Comparison of ENCODE assay signal across 27 cellular contexts in genomic region chr6:44699851-44700250, GRCh38.
DNase-seq lines count a peak whose midpoint lies in the region; ATAC-seq, FAIRE-seq and TF ChIP-seq lines count a peak whose summit lies in the region.
"Had no signal": no experiment of that assay in that cellular context is flagged by ENCODE, and none has a peak within 500 bp of the region (broad histone marks: within the 10 kb centered on the region; RNA-seq: fewer than 3 reads in every experiment).

No MANE protein-coding gene starts in this region.

- 7% methylated on average over 2 of the region's 2 CpGs for WGBS in mammary epithelial cell (ENCODE audit: low coverage, missing lambda C conversion rate)
- 85 to 91% (median 86%) methylated on average over 2 of the region's 2 CpGs for WGBS in ovary, 3 donors

- intact Hi-C loops in mammary epithelial cell (cut with micrococcal nuclease) (no loop called here), kidney (cut with DNase I) (no loop called here), ovary (cut with DNase I) (no loop called here)

- DNase-seq in GM03348 (ENCODE audit: low spot score), result peak; percentile 30
- peak; percentile 66 for DNase-seq in mammary epithelial cell
- peak; percentile 48 for DNase-seq in urothelium cell line (ENCODE audit: low spot score)
- no peak for DNase-seq in kidney
- DNase-seq in natural killer cell treated with Interleukin-12 subunit alpha and Interleukin-12 subunit beta and Interleukin-15 and Interleukin-18, amount 100 ng/mL, for 72 hours (ENCODE audit: low spot score), result no peak
- no peak for DNase-seq in ovary
- DNase-seq: AML-193; CD4-positive, alpha-beta T cell; COR-L47; DMS53; GDM1; Karpas-422; MV-4-11; NCI-H1105; NCI-H1436 treated with DMSO at 0.1 percent for 48 hours; NCI-H187 treated with DMSO at 0.1 percent for 48 hours; NCI-H2171 treated with DMSO at 0.1 percent for 48 hours; NCI-H524 treated with DMSO at 0.1 percent for 48 hours; NCI-H774; PC-3 had no signal

- H3K4me2 ChIP-seq in OCI-LY3 (ENCODE audit: low read length) (peak overlapping the region; percentile 69), mammary epithelial cell (ENCODE audit: insufficient read depth, low read depth, low read length) (no peak overlapping the region)
- H3K4me2 ChIP-seq: BLaER1 treated with 17β-estradiol and CSF1 and Interleukin-3, amounts not matched to agents 10 nM and 100 nM had no signal

- in situ Hi-C loops in mammary epithelial cell (cut with MboI; ENCODE audit: low sequenced_read_pairs in 2 of 2), result no loop called here

- no peaks in the 10 kb centered on the region for H3K9me3 Mint-ChIP-seq in natural killer cell treated with Interleukin-12 subunit alpha and Interleukin-12 subunit beta and Interleukin-15 and Interleukin-18, amount 100 ng/mL, for 72 hours
- H3K9me3 Mint-ChIP-seq: CD4-positive, alpha-beta T cell had no signal

- H3K9me3 ChIP-seq in OCI-LY3 (ENCODE audit: insufficient read depth, low read length) (no peaks in the 10 kb centered on the region), mammary epithelial cell (replicated peaks; ENCODE audit: insufficient read depth, low read length) (no peaks in the 10 kb centered on the region), kidney (ENCODE audit: control insufficient read depth in 1 of 2, low read length in 2 of 2) (no peaks in the 10 kb centered on the region), ovary (no peaks in the 10 kb centered on the region)
- H3K9me3 ChIP-seq: BLaER1 treated with 17β-estradiol and CSF1 and Interleukin-3, amounts not matched to agents 10 nM and 100 nM; SJSA1 had no signal

- peaks cover 0 to 24% of the 10 kb centered on the region in 2 donors for H3K4me1 Mint-ChIP-seq in natural killer cell treated with Interleukin-12 subunit alpha and Interleukin-12 subunit beta and Interleukin-15 and Interleukin-18, amount 100 ng/mL, for 72 hours (ENCODE audit: low read depth in 2 of 2)

- H3K36me3 ChIP-seq in OCI-LY3 (replicated peaks; ENCODE audit: low read depth, low read length) (no peaks in the 10 kb centered on the region), mammary epithelial cell (ENCODE audit: insufficient read depth, low read length) (no peaks in the 10 kb centered on the region), kidney (ENCODE audit: control insufficient read depth in 1 of 2, insufficient read depth in 2 of 2, low read length in 2 of 2) (no peaks in the 10 kb centered on the region), ovary (no peaks in the 10 kb centered on the region)
- H3K36me3 ChIP-seq: BLaER1 treated with 17β-estradiol and CSF1 and Interleukin-3, amounts not matched to agents 10 nM and 100 nM; SJSA1 had no signal

- dilution Hi-C loops in mammary epithelial cell (cut with HindIII; ENCODE audit: low sequenced_read_pairs), result no loop called here

- H4K20me1 ChIP-seq in OCI-LY3 (ENCODE audit: insufficient read depth, low read length) (no peaks in the 10 kb centered on the region), mammary epithelial cell (ENCODE audit: insufficient read depth, low read length) (no peaks in the 10 kb centered on the region)
- H4K20me1 ChIP-seq: BLaER1 treated with 17β-estradiol and CSF1 and Interleukin-3, amounts not matched to agents 10 nM and 100 nM had no signal

- H3K27ac Mint-ChIP-seq in natural killer cell treated with Interleukin-12 subunit alpha and Interleukin-12 subunit beta and Interleukin-15 and Interleukin-18, amount 100 ng/mL, for 72 hours, result no peak overlapping the region
- H3K27ac Mint-ChIP-seq: CD4-positive, alpha-beta T cell had no signal

- TF ChIP-seq EP300 in ovary (IDR thresholded peaks at IDR 0.05), result no peak

- no peaks in the 10 kb centered on the region for H3K36me3 Mint-ChIP-seq in natural killer cell treated with Interleukin-12 subunit alpha and Interleukin-12 subunit beta and Interleukin-15 and Interleukin-18, amount 100 ng/mL, for 72 hours

- CTCF ChIA-PET in mammary epithelial cell (lab: Charles Lee; ENCODE audit: low non-redundant PET), result no interaction called here

- TF ChIP-seq CTCF in OCI-LY3 (IDR thresholded peaks at IDR 0.05; ENCODE audit: low read depth, low read length) (no peak), mammary epithelial cell (conservative IDR thresholded peaks at IDR 0.05 in 1 of 2, IDR thresholded peaks at IDR 0.05 in 1 of 2; ENCODE audit: extremely low read depth in 1 of 2, insufficient read depth in 1 of 2, low read depth in 1 of 2, low read length in 2 of 2) (no peak), kidney (IDR thresholded peaks at IDR 0.05; ENCODE audit: borderline replicate concordance, extremely low read depth, insufficient read depth) (no peak), ovary (IDR thresholded peaks at IDR 0.05) (no peak)

- H3K9ac ChIP-seq in OCI-LY3 (ENCODE audit: low read length) (no peak overlapping the region), mammary epithelial cell (ENCODE audit: insufficient read depth, low read length) (no peak overlapping the region), kidney (ENCODE audit: low read length in 2 of 2) (no peak overlapping the region)
- H3K9ac ChIP-seq: BLaER1 treated with 17β-estradiol and CSF1 and Interleukin-3, amounts not matched to agents 10 nM and 100 nM had no signal

- FAIRE-seq in urothelium cell line (lab: Jason Lieb, UNC) (no peak), kidney (lab: Jason Lieb, UNC) (no peak)
- FAIRE-seq: A204.1, GM12891, H54 had no signal

- ATAC-seq in natural killer cell treated with Interleukin-12 subunit alpha and Interleukin-12 subunit beta and Interleukin-15 and Interleukin-18, amount 100 ng/mL, for 72 hours, result no peak
- ATAC-seq: PC-3 had no signal

- H3K4me3 Mint-ChIP-seq in natural killer cell treated with Interleukin-12 subunit alpha and Interleukin-12 subunit beta and Interleukin-15 and Interleukin-18, amount 100 ng/mL, for 72 hours, result no peak overlapping the region
- H3K4me3 Mint-ChIP-seq: CD4-positive, alpha-beta T cell had no signal

- no peaks in the 10 kb centered on the region for H3K79me2 ChIP-seq in OCI-LY3 (ENCODE audit: low read length)
- no peaks in the 10 kb centered on the region for H3K79me2 ChIP-seq in mammary epithelial cell (ENCODE audit: insufficient read depth, low read length)

- peak overlapping the region; percentile 81; the same call in 1 of the 2 replicates for H2AFZ ChIP-seq in OCI-LY3 (ENCODE audit: low read depth, low read length)
- no peak overlapping the region for H2AFZ ChIP-seq in mammary epithelial cell (ENCODE audit: low read depth, low read length)

- BruUV-seq in mammary epithelial cell (replicated peaks; lab: Mats Ljungman, UMichigan), result no TSS peak

- TF ChIP-seq POLR2A in ovary (IDR thresholded peaks at IDR 0.05), result no peak

- 0 out of 2 replicates have a peak overlapping the region, but pooled peaks have one; percentile 53 for H3K4me3 ChIP-seq in OCI-LY3 (ENCODE audit: low read length)
- H3K4me3 ChIP-seq in mammary epithelial cell (replicated peaks in 1 of 3; ENCODE audit: insufficient read depth in 1 of 3, low read depth in 2 of 3, low read length in 3 of 3), result no peak overlapping the region
- no peak overlapping the region for H3K4me3 ChIP-seq in kidney (ENCODE audit: low read length in 2 of 2)
- H3K4me3 ChIP-seq in ovary, result no peak overlapping the region
- H3K4me3 ChIP-seq: BLaER1 treated with 17β-estradiol and CSF1 and Interleukin-3, amounts not matched to agents 10 nM and 100 nM; SJSA1 had no signal

- peaks cover 27% of the 10 kb centered on the region for H3K4me1 ChIP-seq in OCI-LY3 (ENCODE audit: low read length)
- H3K4me1 ChIP-seq in mammary epithelial cell (ENCODE audit: insufficient read depth, low read length), result peaks cover 4% of the 10 kb centered on the region
- H3K4me1 ChIP-seq in kidney (ENCODE audit: control insufficient read depth in 1 of 2, insufficient read depth in 1 of 2, low read depth in 1 of 2, low read length in 2 of 2), result no peaks in the 10 kb centered on the region
- H3K4me1 ChIP-seq in ovary (ENCODE audit: insufficient read depth), result no peaks in the 10 kb centered on the region
- H3K4me1 ChIP-seq: BLaER1 treated with 17β-estradiol and CSF1 and Interleukin-3, amounts not matched to agents 10 nM and 100 nM had no signal

- H3K27ac ChIP-seq in OCI-LY3 (ENCODE audit: low read length) (no peak overlapping the region), mammary epithelial cell (ENCODE audit: insufficient read depth, low read depth, low read length) (no peak overlapping the region), kidney (ENCODE audit: low read depth in 2 of 2, low read length in 2 of 2) (no peak overlapping the region), ovary (no peak overlapping the region)
- H3K27ac ChIP-seq: BLaER1 treated with 17β-estradiol and CSF1 and Interleukin-3, amounts not matched to agents 10 nM and 100 nM; HL-60; SJSA1 had no signal

- H3K27me3 ChIP-seq in OCI-LY3 (ENCODE audit: low read depth, low read length), result no peaks in the 10 kb centered on the region
- H3K27me3 ChIP-seq in mammary epithelial cell (ENCODE audit: insufficient read depth, low read length), result no peaks in the 10 kb centered on the region
- H3K27me3 ChIP-seq in ovary, result no peaks in the 10 kb centered on the region
- H3K27me3 ChIP-seq: BLaER1 treated with 17β-estradiol and CSF1 and Interleukin-3, amounts not matched to agents 10 nM and 100 nM; SJSA1 had no signal

- H3K27me3 Mint-ChIP-seq in natural killer cell treated with Interleukin-12 subunit alpha and Interleukin-12 subunit beta and Interleukin-15 and Interleukin-18, amount 100 ng/mL, for 72 hours, result no peaks in the 10 kb centered on the region
- H3K27me3 Mint-ChIP-seq: CD4-positive, alpha-beta T cell had no signal

Comparison
In these comparisons a context has a peak if more than half of its experiments do, and no peak if none do; other contexts are left out.
1. DNase-seq: peak in GM03348 (single experiment), mammary epithelial cell (single experiment) and urothelium cell line (single experiment); none in kidney (single experiment), natural killer cell treated with Interleukin-12 subunit alpha and Interleukin-12 subunit beta and Interleukin-15 and Interleukin-18, amount 100 ng/mL, for 72 hours (single experiment) and ovary (0 of 5).